In the genomic region with DNA sequence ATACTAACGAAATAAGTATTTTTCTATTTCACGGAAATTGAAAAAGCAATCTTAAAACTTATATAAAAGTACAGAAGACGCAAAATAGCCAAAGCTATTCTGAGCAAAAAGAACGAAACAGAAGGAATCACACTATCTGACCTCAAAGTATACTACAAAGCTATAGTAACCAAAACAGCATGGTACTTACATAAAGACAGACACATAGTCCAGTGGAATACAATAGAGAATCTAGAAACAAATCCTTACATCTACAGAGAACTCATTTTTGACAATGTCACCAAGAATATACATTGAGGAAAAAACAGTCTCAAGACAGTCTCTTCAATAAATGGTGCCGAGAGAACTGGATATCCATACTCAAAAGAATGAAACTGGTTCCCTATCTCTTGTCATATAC, we compare ENCODE assay signal across 27 cellular contexts.
"Had no signal": no experiment of that assay in that cellular context is flagged by ENCODE, and none has a peak within 500 bp of the region (broad histone marks: within the 10 kb centered on the region; RNA-seq: fewer than 3 reads in every experiment).

No MANE protein-coding gene starts in this region.

- FAIRE-seq: urothelium cell line had no signal

- H3K4me1 ChIP-seq: testis, thyroid gland, upper lobe of left lung, upper lobe of right lung, uterus, vagina had no signal

- ATAC-seq: stimulated activated effector memory CD8-positive, alpha-beta T cell treated with anti-CD3 and anti-CD28 coated beads, Interleukin-12 subunit alpha, Interleukin-12 subunit beta, amount 100 ng/mL, for 72 hours; stimulated activated memory B cell treated with anti-CD40 and anti-IgM and Interleukin-4, amounts not matched to agents 10 μg/mL and 1 μg/mL and 100 μg/mL, for 72 hours; stimulated activated naive B cell treated with anti-CD40 and anti-IgM and Interleukin-4, amounts not matched to agents 10 μg/mL and 1 μg/mL and 100 μg/mL, for 72 hours; stimulated activated naive CD8-positive, alpha-beta T cell treated with anti-CD3 and anti-CD28 coated beads, Interleukin-15, amount 100 ng/mL, for 72 hours; stimulated activated naive CD8-positive, alpha-beta T cell treated with anti-CD3 and anti-CD28 coated beads, Interleukin-15, Interleukin-2, amounts not matched to agents 100 U/mL and 50 U/mL, for 24 hours; upper lobe of right lung had no signal

- H3K27me3 ChIP-seq: stomach, suprapubic skin, testis, thyroid gland, tibial artery, tibial nerve, transverse colon, upper lobe of left lung, upper lobe of right lung, uterus, vagina had no signal

- DNase-seq: stimulated activated CD4-positive, alpha-beta T cell treated with anti-CD3 and anti-CD28 coated beads, Interleukin-2, amount 100 ng/mL, for 48 hours; stimulated activated CD4-positive, alpha-beta T cell treated with anti-CD3 and anti-CD28 coated beads, Interleukin-4, amount 100 ng/mL, for 1 hour; stimulated activated CD4-positive, alpha-beta T cell treated with anti-CD3 and anti-CD28 coated beads, Interleukin-4, amount 100 ng/mL, for 24 hours; stimulated activated CD4-positive, alpha-beta T cell treated with anti-CD3 and anti-CD28 coated beads, Interleukin-4, amount 100 ng/mL, for 4 hours; stimulated activated CD8-positive, alpha-beta memory T cell treated with anti-CD3 and anti-CD28 coated beads, Interleukin-4, amount 100 ng/mL, for 48 hours; stimulated activated naive B cell treated with anti-CD40 and anti-IgM and Interleukin-4, amounts not matched to agents 10 μg/mL and 1 μg/mL and 100 μg/mL, for 72 hours; stimulated activated naive CD4-positive, alpha-beta T cell; stimulated activated naive CD4-positive, alpha-beta T cell treated with Interleukin-2 at 50 U/mL for 16 hours; stimulated activated naive CD8-positive, alpha-beta T cell treated with anti-CD3 and anti-CD28 coated beads, Interleukin-15, amount 100 ng/mL, for 72 hours; stimulated activated naive CD8-positive, alpha-beta T cell treated with anti-CD3 and anti-CD28 coated beads, Interleukin-15, Interleukin-2, amounts not matched to agents 100 U/mL and 50 U/mL, for 24 hours; stomach; substantia nigra; testis; thyroid gland; tibial artery; transverse colon; trophoblast cell; upper lobe of left lung; upper lobe of right lung; uterus had no signal

- H3K9me3 ChIP-seq: testis, thyroid gland had no signal

- H3K36me3 ChIP-seq: stomach, suprapubic skin, thoracic aorta, thyroid gland, tibial artery, tibial nerve, upper lobe of left lung, upper lobe of right lung, uterus, vagina had no signal

- H3K27ac ChIP-seq: stomach, suprapubic skin, testis, thoracic aorta, thyroid gland, tibial artery, tibial nerve, transverse colon, upper lobe of left lung, upper lobe of right lung, uterus, vagina had no signal

- H3K4me3 ChIP-seq: stomach, suprapubic skin, testis, thoracic aorta, thyroid gland, tibial artery, tibial nerve, transverse colon, upper lobe of left lung, upper lobe of right lung, uterus, vagina had no signal
